7 cellular contexts compared by ENCODE assay signal in genomic region chr6:150855171-150855570, GRCh38. TPM values are rescaled to one million over a fixed set of nuclear protein-coding genes. Genes with fewer than 3 reads are reported as not detected.
DNase-seq lines count a peak whose midpoint lies in the region; ATAC-seq, FAIRE-seq and TF ChIP-seq lines count a peak whose summit lies in the region.
"Not testable (repeated sequence)": the region's sequence is repeated elsewhere in the genome, so short reads cannot be mapped to it uniquely, and the experiment has no call there.

No MANE protein-coding gene starts in this region.

- CTCF ChIA-PET in Caco-2 (lab: Charles Lee), result not testable (repeated sequence)
- CTCF ChIA-PET in endothelial cell of umbilical vein (lab: Charles Lee), result interaction anchor here (1.3 to 1.9 kb wide), 2 partner anchors 10 to 437 kb away, joined by 4 to 7 read pairs; partner anchors contain the start of gene MTHFD1L

- POLR2A ChIA-PET in Caco-2 (lab: Charles Lee), result not testable (repeated sequence)
- POLR2A ChIA-PET in endothelial cell of umbilical vein (lab: Charles Lee), result interaction anchor here (2.7 kb wide), 1 partner anchor 10 kb away, joined by 11 read pairs; the partner anchor contains the start of gene MTHFD1L

- not testable (repeated sequence) for H3K4me3 ChIP-seq in Caco-2 (ENCODE audit: low read depth, low read length); RWPE2 (ENCODE audit: severe bottlenecking); endothelial cell of umbilical vein (replicated peaks in 1 of 3; ENCODE audit: insufficient read depth in 1 of 3, low read depth in 1 of 3, low read length in 3 of 3); keratinocyte (ENCODE audit: control insufficient read depth in 2 of 3, extremely low read depth in 1 of 3, insufficient read depth in 2 of 3, low read depth in 1 of 3, low read length in 3 of 3)
- H3K4me3 ChIP-seq in HFF-Myc (replicated peaks; ENCODE audit: low read depth, low read length) (peak overlapping the region; percentile 19), smooth muscle cell (peak overlapping the region; percentile 2)

- WGBS in smooth muscle cell (ENCODE audit: low lambda C conversion rate), result 70% methylated on average over 8 of the region's 8 CpGs

- intact Hi-C loops in Caco-2 (cut with micrococcal nuclease; ENCODE audit: unreplicated experiment), result not testable (repeated sequence)
- intact Hi-C loops in endothelial cell of umbilical vein (cut with micrococcal nuclease), result loop anchor here (5.0 kb wide), 1 partner anchor 173 kb away; no protein-coding TSS in a partner anchor

- peaks cover 15% of the 10 kb centered on the region for H3F3A ChIP-seq in smooth muscle cell (ENCODE audit: low read depth)

- not testable (repeated sequence) for DNase-seq in Caco-2; HFF-Myc (ENCODE audit: extremely low read depth, low read depth); RWPE2 (ENCODE audit: low spot score); endothelial cell of umbilical vein (ENCODE audit: low read depth, low spot score); keratinocyte (ENCODE audit: low read depth, low spot score); smooth muscle cell (lab: John Stamatoyannopoulos, UW; ENCODE audit: unreplicated experiment)

- not testable (repeated sequence) for H3K27me3 ChIP-seq in Caco-2 (replicated peaks; ENCODE audit: control insufficient read depth, insufficient read depth, low read length); RWPE2 (ENCODE audit: insufficient read depth, poor library complexity, severe bottlenecking); endothelial cell of umbilical vein (ENCODE audit: control insufficient read depth in 2 of 2, insufficient read depth in 2 of 2, low read length in 2 of 2); keratinocyte (ENCODE audit: control insufficient read depth, extremely low read depth, insufficient read depth, low read length); smooth muscle cell (ENCODE audit: low read depth)

- not testable (repeated sequence) for H3K27me3 Mint-ChIP-seq in Caco-2 (ENCODE audit: insufficient read depth, unreplicated experiment)
- peaks cover 12% of the 10 kb centered on the region for H3K27me3 Mint-ChIP-seq in brain

- H3K27ac Mint-ChIP-seq in Caco-2 (ENCODE audit: unreplicated experiment) (peak overlapping the region; percentile 18), brain (peak overlapping the region in 3 of 5 experiments; percentile 11 to 98 (median 91))

- H3K9me1 ChIP-seq in endothelial cell of umbilical vein (replicated peaks; ENCODE audit: control insufficient read depth, extremely low read depth, insufficient read depth, low read length); keratinocyte (ENCODE audit: control insufficient read depth, extremely low read depth, insufficient read depth, low read length): not testable (repeated sequence)

- H3K9me3 ChIP-seq in Caco-2; RWPE2 (ENCODE audit: severe bottlenecking); endothelial cell of umbilical vein (replicated peaks; ENCODE audit: control insufficient read depth, insufficient read depth, low read length); keratinocyte (ENCODE audit: control insufficient read depth, low read depth, low read length); smooth muscle cell (replicated peaks; ENCODE audit: low read depth): not testable (repeated sequence)

- peaks cover 24% of the 10 kb centered on the region for H3K4me1 Mint-ChIP-seq in Caco-2 (ENCODE audit: low read depth, unreplicated experiment)
- H3K4me1 Mint-ChIP-seq in brain, result peaks cover 51% of the 10 kb centered on the region

- TF ChIP-seq CTCF in Caco-2 (IDR thresholded peaks at IDR 0.05; ENCODE audit: insufficient read depth in 1 of 2, low read depth in 1 of 2, low read length in 1 of 2, severe bottlenecking in 1 of 2, unreplicated experiment in 1 of 2); HFF-Myc (IDR thresholded peaks at IDR 0.05; ENCODE audit: low read depth, low read length, missing control alignments); RWPE2 (IDR thresholded peaks at IDR 0.05; ENCODE audit: poor library complexity, severe bottlenecking); brain (conservative IDR thresholded peaks at IDR 0.05); endothelial cell of umbilical vein (IDR thresholded peaks at IDR 0.05; ENCODE audit: extremely low read depth in 1 of 2, insufficient read depth in 1 of 2, low read depth in 1 of 2, low read length in 2 of 2); keratinocyte (optimal IDR thresholded peaks at IDR 0.05 in 1 of 3, IDR thresholded peaks at IDR 0.05 in 1 of 3, conservative IDR thresholded peaks at IDR 0.05 in 1 of 3; ENCODE audit: extremely low read depth in 1 of 3, insufficient read depth in 2 of 3, low read length in 3 of 3); smooth muscle cell (IDR thresholded peaks at IDR 0.05; ENCODE audit: borderline replicate concordance, insufficient read depth, poor library complexity, severe bottlenecking): not testable (repeated sequence)

- not testable (repeated sequence) for ATAC-seq in RWPE2 (ENCODE audit: low read depth)

- H3K36me3 ChIP-seq in Caco-2 (ENCODE audit: control insufficient read depth, insufficient read depth, low read length); RWPE2 (ENCODE audit: low read depth); endothelial cell of umbilical vein (ENCODE audit: control insufficient read depth in 2 of 2, extremely low read depth in 1 of 2, insufficient read depth in 2 of 2, low read length in 2 of 2); keratinocyte (ENCODE audit: control insufficient read depth in 2 of 2, extremely low read depth in 1 of 2, insufficient read depth in 2 of 2, low read length in 2 of 2); smooth muscle cell (ENCODE audit: low read depth): not testable (repeated sequence)

- not testable (repeated sequence) for H4K20me1 ChIP-seq in endothelial cell of umbilical vein (replicated peaks; ENCODE audit: control insufficient read depth, extremely low read depth, insufficient read depth, low read length); keratinocyte (ENCODE audit: control insufficient read depth, extremely low read depth, insufficient read depth, low read length); smooth muscle cell (ENCODE audit: low read depth)

- not testable (repeated sequence) for H2AFZ ChIP-seq in endothelial cell of umbilical vein (ENCODE audit: low read depth, low read length); keratinocyte (ENCODE audit: control insufficient read depth, low read length); smooth muscle cell (ENCODE audit: low read depth)

- not testable (repeated sequence) for TF ChIP-seq POLR2A in endothelial cell of umbilical vein (IDR thresholded peaks at IDR 0.05; ENCODE audit: low read depth, low read length)

- H3K9ac ChIP-seq in endothelial cell of umbilical vein (replicated peaks; ENCODE audit: extremely low read depth, insufficient read depth, low read length); keratinocyte (ENCODE audit: control insufficient read depth, extremely low read depth, insufficient read depth, low read length): not testable (repeated sequence)
- peak overlapping the region; percentile 87 for H3K9ac ChIP-seq in smooth muscle cell (ENCODE audit: low read depth)

- not testable (repeated sequence) for FAIRE-seq in endothelial cell of umbilical vein (lab: Jason Lieb, UNC); keratinocyte (lab: Jason Lieb, UNC)

- BruUV-seq in Caco-2 (replicated peaks; lab: Mats Ljungman, UMichigan); endothelial cell of umbilical vein (replicated peaks; lab: Mats Ljungman, UMichigan): not testable (repeated sequence)

- dilution Hi-C loops in endothelial cell of umbilical vein (cut with MboI; ENCODE audit: extremely low pct_ligation_motif_present, low sequenced_read_pairs); keratinocyte (cut with MboI; ENCODE audit: extremely low pct_ligation_motif_present, low sequenced_read_pairs): not testable (repeated sequence)

- peak overlapping the region; percentile 9 for H3K4me3 Mint-ChIP-seq in Caco-2 (ENCODE audit: unreplicated experiment)
- H3K4me3 Mint-ChIP-seq in brain, result peak overlapping the region in 4 of 5 experiments; percentile 19 to 56 (median 45)

- H3K9me3 Mint-ChIP-seq in Caco-2 (ENCODE audit: unreplicated experiment); brain: not testable (repeated sequence)

- not testable (repeated sequence) for H3K79me2 ChIP-seq in endothelial cell of umbilical vein (ENCODE audit: control insufficient read depth, insufficient read depth, low read length); keratinocyte (ENCODE audit: control insufficient read depth, insufficient read depth, low read length); smooth muscle cell (ENCODE audit: low read depth)

- not testable (repeated sequence) for H3K36me3 Mint-ChIP-seq in Caco-2 (ENCODE audit: insufficient read depth, unreplicated experiment)
- H3K36me3 Mint-ChIP-seq in brain, result peaks cover 35% of the 10 kb centered on the region

- H3K4me2 ChIP-seq in endothelial cell of umbilical vein (ENCODE audit: insufficient read depth, low read length) (peak overlapping the region; percentile 3), keratinocyte (ENCODE audit: control insufficient read depth, extremely low read depth, insufficient read depth, low read depth, low read length) (peak overlapping the region; percentile 16), smooth muscle cell (peak overlapping the region; percentile 34)

- H3K4me1 ChIP-seq in Caco-2 (peaks cover 15% of the 10 kb centered on the region), RWPE2 (ENCODE audit: insufficient read depth, poor library complexity, severe bottlenecking) (peaks cover 33% of the 10 kb centered on the region), endothelial cell of umbilical vein (ENCODE audit: control insufficient read depth, extremely low read depth, insufficient read depth, low read length) (peaks cover 24% of the 10 kb centered on the region), keratinocyte (ENCODE audit: control insufficient read depth, extremely low read depth, insufficient read depth, low read length) (peaks cover 32% of the 10 kb centered on the region), smooth muscle cell (ENCODE audit: low read depth) (peaks cover 13% of the 10 kb centered on the region)

- H3K27ac ChIP-seq in RWPE2 (ENCODE audit: poor library complexity, severe bottlenecking) (peak overlapping the region; percentile 97), smooth muscle cell (ENCODE audit: low read depth) (peak overlapping the region; percentile 98)
- H3K27ac ChIP-seq in endothelial cell of umbilical vein (ENCODE audit: insufficient read depth, low read depth, low read length); keratinocyte (ENCODE audit: control insufficient read depth, insufficient read depth, low read length): not testable (repeated sequence)

RNA-seq across cellular contexts. Expression of gene MTHFD1L, which starts 10.3 kb away (rescaled TPM):
- total RNA-seq in Caco-2 (2022) (101 and 102 TPM in 2 replicates), endothelial cell of umbilical vein (120 and 121 TPM in 2 replicates), smooth muscle cell (35.9 and 36.5 TPM in 2 replicates)
- polyA plus RNA-seq in brain (ENCODE audit: insufficient read depth, low read depth, low replicate concordance) (17.4 TPM), endothelial cell of umbilical vein (31.8 and 40.2 TPM in 2 replicates), keratinocyte (17.4 to 38.0 TPM (median 35.4 TPM) in 3 replicates), smooth muscle cell (46.2 and 67.6 TPM in 2 replicates)
- 53.2 and 57.9 TPM in 2 replicates for polyA plus RNA-seq in endothelial cell of umbilical vein (2011; cell fraction: cytosol; rRNA removed)
- 76.6 and 82.8 TPM in 2 replicates for polyA plus RNA-seq in endothelial cell of umbilical vein (2011; cell fraction: nucleus; rRNA removed)
- 75.2 and 98.6 TPM in 2 replicates for polyA plus RNA-seq in endothelial cell of umbilical vein (2012)
- polyA minus RNA-seq in endothelial cell of umbilical vein (65.1 and 70.7 TPM in 2 replicates), keratinocyte (15.2 to 38.6 TPM (median 23.4 TPM) in 3 replicates)
- 34.5 TPM for polyA minus RNA-seq in endothelial cell of umbilical vein (2011; cell fraction: cytosol; rRNA and poly(A)+ RNA removed)
- 81.5 and 117 TPM in 2 replicates for polyA minus RNA-seq in endothelial cell of umbilical vein (2011; cell fraction: nucleus; rRNA and poly(A)+ RNA removed)
- polyA plus RNA-seq in keratinocyte (2011; ENCODE audit: low read depth), result 33.8 TPM
- polyA plus RNA-seq in keratinocyte (2011; cell fraction: cytosol; rRNA removed), result 22.6 and 31.8 TPM in 2 replicates
- polyA plus RNA-seq in keratinocyte (2011; cell fraction: nucleus; rRNA removed), result 25.1 and 30.7 TPM in 2 replicates
- polyA plus RNA-seq in keratinocyte (2012; ENCODE audit: low replicate concordance), result 29.0 and 35.1 TPM in 2 replicates
- 31.1 TPM for polyA minus RNA-seq in keratinocyte (2011; cell fraction: cytosol; rRNA and poly(A)+ RNA removed)
- 21.8 and 39.6 TPM in 2 replicates for polyA minus RNA-seq in keratinocyte (2011; cell fraction: nucleus; rRNA and poly(A)+ RNA removed)
